In the genomic region with DNA sequence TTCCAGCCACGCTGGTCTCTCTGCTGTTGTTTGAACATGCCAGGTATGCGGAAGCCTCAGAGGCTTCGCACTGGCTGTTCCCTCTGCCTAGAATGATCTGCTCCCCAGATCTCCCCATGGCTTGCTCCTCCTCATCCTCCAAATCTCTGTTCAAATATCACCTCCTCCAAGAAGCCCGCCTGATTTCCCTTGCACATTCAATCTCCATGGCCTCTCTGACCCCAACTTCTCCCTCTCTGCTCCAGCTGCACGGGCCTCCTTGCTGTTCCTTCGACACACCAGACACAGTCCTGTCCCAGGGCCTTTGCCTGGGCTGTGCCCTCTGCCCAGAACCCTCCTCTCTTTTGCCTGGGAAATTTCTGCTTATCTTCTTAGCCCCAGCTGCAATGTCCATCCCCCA, we compare ENCODE assay signal across 32 cellular contexts.
"Had no signal": no experiment of that assay in that cellular context is flagged by ENCODE, and none has a peak within 500 bp of the region (broad histone marks: within the 10 kb centered on the region; RNA-seq: fewer than 3 reads in every experiment).

No MANE protein-coding gene starts in this region.

- H3K4me3 Mint-ChIP-seq: activated B cell treated with CpG ODN at 0.5 μM for 24 hours; activated CD8-positive, alpha-beta T cell treated with anti-CD3 and anti-CD28 coated beads for 36 hours; activated naive CD4-positive, alpha-beta T cell treated with anti-CD3 and anti-CD28 coated beads for 36 hours; activated naive CD4-positive, alpha-beta T cell treated with anti-CD3 and anti-CD28 coated beads, Interleukin-2, amount 50 U/mL, for 24 hours; activated naive CD8-positive, alpha-beta T cell treated with anti-CD3 and anti-CD28 coated beads for 36 hours; activated naive CD8-positive, alpha-beta T cell treated with anti-CD3 and anti-CD28 coated beads, Interleukin-2, amount 50 U/mL, for 24 hours; activated T-helper 1 cell treated with anti-CD3 and anti-CD28 coated beads, Interleukin-12 subunit alpha, Interleukin-12 subunit beta, Interleukin-2, Interleukin-4 antibody, amounts not matched to agents 30 ng/mL and 10 ng/mL and 1 ng/mL, durations not matched to agents 14 hours and 24 hours and 36 hours; T-helper 17 cell; T-helper 2 cell treated with Interferon-gamma antibody and Interleukin-4, amounts not matched to agents 5 μg/mL and 100 μg/mL, for 36 hours had no signal

- ATAC-seq: activated CD4-positive, CD25-positive, alpha-beta regulatory T cell treated with anti-CD3 and anti-CD28 coated beads, Interleukin-2, amount 50 U/mL, for 24 hours; activated CD8-positive, alpha-beta T cell treated with anti-CD3 and anti-CD28 coated beads for 36 hours; activated naive CD8-positive, alpha-beta T cell treated with anti-CD3 and anti-CD28 coated beads, Interleukin-2, amount 50 U/mL, for 24 hours; body of pancreas; foreskin keratinocyte; gastrocnemius medialis; T-helper 17 cell had no signal

- DNase-seq: activated B cell treated with CpG ODN at 0.5 μM for 24 hours; activated CD4-positive, alpha-beta T cell treated with anti-CD3 and anti-CD28 coated beads for 48 hours; activated CD4-positive, alpha-beta T cell treated with anti-CD3 and anti-CD28 coated beads, Interleukin-2, amount 50 U/mL, for 1 hour; activated CD4-positive, alpha-beta T cell treated with anti-CD3 and anti-CD28 coated beads, Interleukin-2, amount 50 U/mL, for 48 hours; activated CD8-positive, alpha-beta memory T cell treated with anti-CD3 and anti-CD28 coated beads for 24 hours; activated CD8-positive, alpha-beta T cell treated with anti-CD3 and anti-CD28 coated beads for 36 hours; activated effector memory CD4-positive, alpha-beta T cell treated with anti-CD3 and anti-CD28 coated beads, Interleukin-2, amount 50 U/mL, for 16 hours; activated naive CD4-positive, alpha-beta T cell treated with anti-CD3 and anti-CD28 coated beads for 36 hours; activated naive CD8-positive, alpha-beta T cell treated with anti-CD3 and anti-CD28 coated beads for 36 hours; activated naive CD8-positive, alpha-beta T cell treated with anti-CD3 and anti-CD28 coated beads, Interleukin-2, amount 50 U/mL, for 24 hours; activated T-cell treated with anti-CD3 and anti-CD28 coated beads, Interleukin-2, amount 50 U/mL, for 1 hour; activated T-cell treated with anti-CD3 and anti-CD28 coated beads, Interleukin-2, amount 50 U/mL, for 48 hours; adrenal gland; amygdala; body of pancreas; central memory CD4-positive, alpha-beta T cell; cerebellar nuclear complex; colonic mucosa; effector CD8-positive, alpha-beta T cell; erythroblast; foreskin keratinocyte; gastrocnemius medialis; T-helper 1 cell; T-helper 17 cell; T1000; WERI-Rb-1 had no signal

- H3K4me3 ChIP-seq: adrenal gland, body of pancreas, colonic mucosa, esophagus muscularis mucosa, gastrocnemius medialis had no signal

- H3K36me3 Mint-ChIP-seq: activated naive CD8-positive, alpha-beta T cell treated with anti-CD3 and anti-CD28 coated beads for 36 hours had no signal

- H3K4me1 Mint-ChIP-seq: activated B cell treated with CpG ODN at 0.5 μM for 24 hours; activated naive CD4-positive, alpha-beta T cell treated with anti-CD3 and anti-CD28 coated beads, Interleukin-2, amount 50 U/mL, for 24 hours; activated naive CD8-positive, alpha-beta T cell treated with anti-CD3 and anti-CD28 coated beads for 36 hours; activated naive CD8-positive, alpha-beta T cell treated with anti-CD3 and anti-CD28 coated beads, Interleukin-2, amount 50 U/mL, for 24 hours; T-helper 17 cell had no signal

- H3K9me3 ChIP-seq: adrenal gland, body of pancreas, colonic mucosa, gastrocnemius medialis had no signal

- H3K4me1 ChIP-seq: adrenal gland, body of pancreas, colonic mucosa, foreskin keratinocyte, gastrocnemius medialis had no signal

- H3K36me3 ChIP-seq: adrenal gland, colonic mucosa, esophagus muscularis mucosa, gastrocnemius medialis, WERI-Rb-1 had no signal

- H3K9me3 Mint-ChIP-seq: activated naive CD4-positive, alpha-beta T cell treated with anti-CD3 and anti-CD28 coated beads, Interleukin-2, amount 50 U/mL, for 24 hours had no signal

- H3K27ac ChIP-seq: adrenal gland, body of pancreas, colonic mucosa, esophagus muscularis mucosa, foreskin keratinocyte, gastrocnemius medialis, WERI-Rb-1 had no signal

- H3K27me3 ChIP-seq: colonic mucosa had no signal

- H3K27ac Mint-ChIP-seq: activated B cell treated with CpG ODN at 0.5 μM for 24 hours; activated CD8-positive, alpha-beta T cell treated with anti-CD3 and anti-CD28 coated beads for 36 hours; activated naive CD4-positive, alpha-beta T cell treated with anti-CD3 and anti-CD28 coated beads for 36 hours; activated naive CD4-positive, alpha-beta T cell treated with anti-CD3 and anti-CD28 coated beads, Interleukin-2, amount 50 U/mL, for 24 hours; activated naive CD8-positive, alpha-beta T cell treated with anti-CD3 and anti-CD28 coated beads for 36 hours; activated naive CD8-positive, alpha-beta T cell treated with anti-CD3 and anti-CD28 coated beads, Interleukin-2, amount 50 U/mL, for 24 hours; activated T-helper 1 cell treated with anti-CD3 and anti-CD28 coated beads, Interleukin-12 subunit alpha, Interleukin-12 subunit beta, Interleukin-2, Interleukin-4 antibody, amounts not matched to agents 30 ng/mL and 10 ng/mL and 1 ng/mL, durations not matched to agents 14 hours and 24 hours and 36 hours; activated T-helper 2 cell treated with anti-CD3 and anti-CD28 coated beads, Interferon-gamma antibody, Interleukin-2, Interleukin-4, amounts not matched to agents 10 μg/mL and 5 μg/mL and 100 μg/mL, durations not matched to agents 14 hours and 24 hours and 36 hours; T-helper 17 cell; T-helper 2 cell treated with Interferon-gamma antibody and Interleukin-4, amounts not matched to agents 5 μg/mL and 100 μg/mL, for 36 hours had no signal
